ENCODE assay signal across 9 cellular contexts in genomic region chr17:27381007-27381501, GRCh38.
DNase-seq lines count a peak whose midpoint lies in the region; ATAC-seq, FAIRE-seq and TF ChIP-seq lines count a peak whose summit lies in the region.
"Had no signal": no experiment of that assay in that cellular context is flagged by ENCODE, and none has a peak within 500 bp of the region (broad histone marks: within the 10 kb centered on the region; RNA-seq: fewer than 3 reads in every experiment).

No MANE protein-coding gene starts in this region.

- ATAC-seq in HG02571 (IDR thresholded peaks at IDR 0.05; ENCODE audit: unreplicated experiment), result peak; percentile 42
- peak; percentile 74 for ATAC-seq in lung (ENCODE audit: insufficient read depth, low FRiP score)
- no peak for ATAC-seq in GM19351 (IDR thresholded peaks at IDR 0.05; ENCODE audit: unreplicated experiment)

- DNase-seq in D721Med (ENCODE audit: insufficient read length, low spot score), result peak; percentile 57
- DNase-seq in NCI-H2227 treated with DMSO at 0.1 percent for 48 hours (lab: John Stamatoyannopoulos, UW), result peak; percentile 5
- peak; percentile 92 for DNase-seq in activated CD4-positive, alpha-beta T cell treated with anti-CD3 and anti-CD28 coated beads for 48 hours
- peak; percentile 89 for DNase-seq in chondrocyte (ENCODE audit: low spot score)
- peak; percentile 61 for DNase-seq in lung (ENCODE audit: low spot score)
- DNase-seq in stimulated activated CD8-positive, alpha-beta memory T cell treated with anti-CD3 and anti-CD28 coated beads, Interleukin-15, amount 100 ng/mL, for 24 hours (ENCODE audit: low read depth), result peak; percentile 76

- WGBS in lung, 2 donors, result 49 to 53% methylated on average over 22 of the region's 22 CpGs

- H3K27ac ChIP-seq in lung (ENCODE audit: low read depth in 1 of 2, low read length in 1 of 2), result no peak overlapping the region
- H3K27ac ChIP-seq: SK-N-MC had no signal

- TF ChIP-seq CTCF in D721Med (IDR thresholded peaks at IDR 0.05; ENCODE audit: insufficient read depth, missing control alignments), result peak; percentile 94
- TF ChIP-seq CTCF in chondrocyte (IDR thresholded peaks at IDR 0.05), result peak; percentile 95
- peak; percentile 59 for TF ChIP-seq CTCF in lung (IDR thresholded peaks at IDR 0.05; ENCODE audit: control extremely low read depth, extremely low read depth)

- H3K4me1 Mint-ChIP-seq in chondrocyte (ENCODE audit: low read depth), result peaks cover 68% of the 10 kb centered on the region

- FAIRE-seq in D721Med (lab: Jason Lieb, UNC), result no peak

- H3K27ac Mint-ChIP-seq in chondrocyte (ENCODE audit: unreplicated experiment), result peak overlapping the region; percentile 70

- H3K4me3 ChIP-seq in lung, result no peak overlapping the region
- H3K4me3 ChIP-seq: SK-N-MC had no signal

- no peaks in the 10 kb centered on the region for H3K36me3 Mint-ChIP-seq in chondrocyte (ENCODE audit: low read depth)

- H3K4me1 ChIP-seq in lung (ENCODE audit: control insufficient read depth in 2 of 2, insufficient read depth in 2 of 2, low read length in 2 of 2), result peaks cover 9% of the 10 kb centered on the region in 2 donors

- no peaks in the 10 kb centered on the region for H3K36me3 ChIP-seq in lung (ENCODE audit: control insufficient read depth in 2 of 2, insufficient read depth in 2 of 2, low read length in 2 of 2)

- H3K9me3 Mint-ChIP-seq in chondrocyte (ENCODE audit: low read depth), result peaks cover 4% of the 10 kb centered on the region

- no peaks in the 10 kb centered on the region for H3K27me3 Mint-ChIP-seq in chondrocyte (ENCODE audit: low read depth)

- no peak overlapping the region for H3K4me3 Mint-ChIP-seq in chondrocyte (ENCODE audit: unreplicated experiment)

- no peaks in the 10 kb centered on the region for H3K27me3 ChIP-seq in lung (ENCODE audit: control insufficient read depth, insufficient read depth)

- H3K9me3 ChIP-seq in lung (ENCODE audit: control insufficient read depth in 2 of 2, insufficient read depth in 1 of 2, low read length in 1 of 2), result no peaks in the 10 kb centered on the region

Comparison
In these comparisons a context has a peak if more than half of its experiments do, and no peak if none do; other contexts are left out.
1. DNase-seq: peak in every context shown above with its lines; median percentile 92 in activated CD4-positive, alpha-beta T cell treated with anti-CD3 and anti-CD28 coated beads for 48 hours; 89 in chondrocyte; 76 in stimulated activated CD8-positive, alpha-beta memory T cell treated with anti-CD3 and anti-CD28 coated beads, Interleukin-15, amount 100 ng/mL, for 24 hours; 61 in lung; 57 in D721Med; 5 in NCI-H2227 treated with DMSO at 0.1 percent for 48 hours.